12 cellular contexts compared by ENCODE assay signal in the genomic region with DNA sequence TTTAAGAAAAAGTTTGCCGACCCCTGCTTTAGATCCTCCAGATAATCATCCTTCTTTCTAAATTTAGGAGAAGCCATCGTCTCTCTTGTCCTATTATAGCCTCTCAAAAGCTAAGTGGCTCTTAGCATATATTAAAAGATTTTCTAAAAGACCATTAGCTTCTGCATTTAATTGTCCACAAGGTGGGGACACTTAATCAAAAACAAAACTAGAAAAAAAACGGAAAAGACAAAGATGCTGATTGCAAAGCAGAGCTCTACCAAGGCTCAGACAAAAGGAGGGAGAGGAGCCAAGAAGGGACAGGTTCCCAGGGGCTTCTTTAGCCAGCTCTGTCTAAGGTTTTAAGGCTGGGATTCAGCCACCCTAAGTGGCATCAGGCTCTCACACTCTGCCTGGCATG.
DNase-seq lines count a peak whose midpoint lies in the region; ATAC-seq and TF ChIP-seq lines count a peak whose summit lies in the region.
"Had no signal": no experiment of that assay in that cellular context is flagged by ENCODE, and none has a peak within 500 bp of the region (broad histone marks: within the 10 kb centered on the region; RNA-seq: fewer than 3 reads in every experiment).

No MANE protein-coding gene starts in this region.

- H2AFZ ChIP-seq in hepatocyte: no peak overlapping the region

- peaks cover 20% of the 10 kb centered on the region for H3K27me3 ChIP-seq in RWPE2 (ENCODE audit: insufficient read depth, poor library complexity, severe bottlenecking)
- peaks cover 7% of the 10 kb centered on the region for H3K27me3 ChIP-seq in hepatocyte

- H3K27ac ChIP-seq in RWPE2 (ENCODE audit: poor library complexity, severe bottlenecking): no peak overlapping the region
- H3K27ac ChIP-seq in hepatocyte: no peak overlapping the region
- H3K27ac ChIP-seq: esophagus muscularis mucosa had no signal

- no peaks in the 10 kb centered on the region for H3K79me2 ChIP-seq in hepatocyte

- no peak for ATAC-seq in RWPE2 (ENCODE audit: low read depth)
- no peak for ATAC-seq in HG03521 (IDR thresholded peaks at IDR 0.05; ENCODE audit: unreplicated experiment)
- ATAC-seq in GM19035 (IDR thresholded peaks at IDR 0.05; ENCODE audit: unreplicated experiment): no peak
- no peak for ATAC-seq in HG03342 (IDR thresholded peaks at IDR 0.05; ENCODE audit: unreplicated experiment)

- TF ChIP-seq CTCF in RWPE2 (IDR thresholded peaks at IDR 0.05; ENCODE audit: poor library complexity, severe bottlenecking) (peak; percentile 34), hepatocyte (IDR thresholded peaks at IDR 0.05; ENCODE audit: poor library complexity) (peak; percentile 48)

- WGBS in hepatocyte (ENCODE audit: low lambda C conversion rate, missing lambda C conversion rate): 24% methylated on average over 3 of the region's 3 CpGs

- H3K4me1 ChIP-seq in RWPE2 (ENCODE audit: insufficient read depth, poor library complexity, severe bottlenecking) (no peaks in the 10 kb centered on the region), hepatocyte (ENCODE audit: insufficient read depth) (no peaks in the 10 kb centered on the region)
- H3K4me1 ChIP-seq: esophagus muscularis mucosa had no signal

- no peaks in the 10 kb centered on the region for H3K36me3 ChIP-seq in RWPE2 (ENCODE audit: low read depth)
- no peaks in the 10 kb centered on the region for H3K36me3 ChIP-seq in hepatocyte (replicated peaks; ENCODE audit: insufficient read depth, low read depth)
- H3K36me3 ChIP-seq: esophagus muscularis mucosa had no signal

- DNase-seq in AG08395 (ENCODE audit: low spot score) (peak; percentile 47), HCEC 1CT (peak; percentile 11), RWPE2 (ENCODE audit: low spot score) (no peak), hepatocyte (ENCODE audit: low spot score) (no peak)
- DNase-seq in activated CD8-positive, alpha-beta memory T cell treated with anti-CD3 and anti-CD28 coated beads, Interleukin-2, amount 50 U/mL, for 48 hours: no peak
- DNase-seq: EL; stimulated activated CD4-positive, alpha-beta T cell treated with anti-CD3 and anti-CD28 coated beads, Interleukin-1b, Interleukin-23, amount 100 ng/mL, for 48 hours; T1000 had no signal

- H3K4me3 ChIP-seq in RWPE2 (ENCODE audit: severe bottlenecking): no peak overlapping the region
- H3K4me3 ChIP-seq in hepatocyte: no peak overlapping the region
- H3K4me3 ChIP-seq: esophagus muscularis mucosa had no signal

- H3K9me3 ChIP-seq in RWPE2 (ENCODE audit: severe bottlenecking) (no peaks in the 10 kb centered on the region), hepatocyte (ENCODE audit: low read depth) (no peaks in the 10 kb centered on the region)
- H3K9me3 ChIP-seq: esophagus muscularis mucosa had no signal

- H3K9me2 ChIP-seq in hepatocyte (replicated peaks; ENCODE audit: insufficient read depth): no peaks in the 10 kb centered on the region

- no peaks in the 10 kb centered on the region for H4K20me1 ChIP-seq in hepatocyte (ENCODE audit: insufficient read depth, poor library complexity, severe bottlenecking)

- no peak overlapping the region for H3K4me2 ChIP-seq in hepatocyte

Comparison
In these comparisons a context has a peak if more than half of its experiments do, and no peak if none do; other contexts are left out.
1. DNase-seq: peak in AG08395 (single experiment) and HCEC 1CT (single experiment); none in RWPE2 (single experiment), hepatocyte (single experiment) and activated CD8-positive, alpha-beta memory T cell treated with anti-CD3 and anti-CD28 coated beads, Interleukin-2, amount 50 U/mL, for 48 hours (single experiment).